In the genomic region with DNA sequence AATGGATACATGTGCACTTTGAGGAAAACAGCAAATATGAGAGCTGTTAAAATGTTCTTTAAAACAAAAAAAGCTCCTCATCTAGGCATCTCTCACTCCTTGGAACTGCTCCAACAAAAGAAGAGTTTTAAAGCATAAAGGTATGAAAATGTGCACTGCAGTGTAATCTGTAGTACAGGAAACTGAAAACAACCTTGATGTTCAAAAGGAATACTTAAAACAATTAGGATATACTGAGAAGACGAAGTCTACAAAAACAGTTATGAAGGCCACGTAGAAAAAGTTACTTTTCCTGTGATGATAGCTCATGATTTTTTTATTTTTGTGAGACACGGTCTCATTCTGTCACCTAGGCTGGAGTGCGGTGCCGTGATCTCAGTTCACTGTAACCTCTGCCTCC, we compare ENCODE assay signal across 34 cellular contexts.
"Had no signal": no experiment of that assay in that cellular context is flagged by ENCODE, and none has a peak within 500 bp of the region (broad histone marks: within the 10 kb centered on the region; RNA-seq: fewer than 3 reads in every experiment).

No MANE protein-coding gene starts in this region.

- H3K4me1 Mint-ChIP-seq: activated B cell treated with CpG ODN at 0.5 μM for 24 hours; activated CD4-positive, alpha-beta T cell treated with anti-CD3 and anti-CD28 coated beads, Interleukin-2, amount 10 ng/mL, durations not matched to agents 24 days and 14 days; activated naive CD8-positive, alpha-beta T cell treated with anti-CD3 and anti-CD28 coated beads, Interleukin-2, amount 10 ng/mL, durations not matched to agents 7 days and 5 days; central memory CD8-positive, alpha-beta T cell had no signal

- ATAC-seq: activated CD8-positive, alpha-beta T cell treated with anti-CD3 and anti-CD28 coated beads, Interleukin-2, amount 10 ng/mL, durations not matched to agents 7 days and 5 days; PC-3 had no signal

- H3K27ac ChIP-seq: ascending aorta, cardiac muscle cell, colonic mucosa, Peyer's patch, SJSA1, VCaP had no signal

- H3K4me3 ChIP-seq: ascending aorta, cardiac muscle cell, colonic mucosa, Peyer's patch, SJSA1 had no signal

- H3K27me3 Mint-ChIP-seq: activated B cell treated with CpG ODN at 0.5 μM for 24 hours; activated CD4-positive, alpha-beta T cell treated with anti-CD3 and anti-CD28 coated beads, Interleukin-2, amount 10 ng/mL, durations not matched to agents 24 days and 14 days; activated naive CD8-positive, alpha-beta T cell treated with anti-CD3 and anti-CD28 coated beads, Interleukin-2, amount 10 ng/mL, durations not matched to agents 7 days and 5 days; activated T-cell treated with anti-CD3 and anti-CD28 coated beads, Interleukin-2, amount 50 U/mL, for 24 hours; central memory CD8-positive, alpha-beta T cell had no signal

- H3K27me3 ChIP-seq: ascending aorta, cardiac muscle cell, colonic mucosa, Peyer's patch, SJSA1 had no signal

- H3K4me1 ChIP-seq: colonic mucosa, Peyer's patch had no signal

- H3K9me3 Mint-ChIP-seq: activated B cell treated with CpG ODN at 0.5 μM for 24 hours; activated CD4-positive, alpha-beta T cell treated with anti-CD3 and anti-CD28 coated beads, Interleukin-2, amount 10 ng/mL, durations not matched to agents 24 days and 14 days; activated naive CD8-positive, alpha-beta T cell treated with anti-CD3 and anti-CD28 coated beads, Interleukin-2, amount 10 ng/mL, durations not matched to agents 7 days and 5 days; activated T-cell treated with anti-CD3 and anti-CD28 coated beads, Interleukin-2, amount 50 U/mL, for 24 hours; activated T-helper 2 cell treated with anti-CD3 and anti-CD28 coated beads, Interferon-gamma antibody, Interleukin-2, Interleukin-4, amounts not matched to agents 10 μg/mL and 5 μg/mL and 100 μg/mL, durations not matched to agents 14 hours and 24 hours and 36 hours; central memory CD8-positive, alpha-beta T cell had no signal

- H3K4me3 Mint-ChIP-seq: activated B cell treated with CpG ODN at 0.5 μM for 24 hours; activated CD4-positive, alpha-beta T cell treated with anti-CD3 and anti-CD28 coated beads, Interleukin-2, amount 10 ng/mL, durations not matched to agents 24 days and 14 days; activated CD8-positive, alpha-beta T cell treated with anti-CD3 and anti-CD28 coated beads, Interleukin-2, amount 10 ng/mL, durations not matched to agents 7 days and 5 days; activated naive CD8-positive, alpha-beta T cell treated with anti-CD3 and anti-CD28 coated beads, Interleukin-2, amount 10 ng/mL, durations not matched to agents 7 days and 5 days; activated T-cell treated with anti-CD3 and anti-CD28 coated beads, Interleukin-2, amount 50 U/mL, for 24 hours; central memory CD8-positive, alpha-beta T cell had no signal

- DNase-seq: activated B cell treated with CpG ODN at 0.5 μM for 24 hours; activated CD4-positive, alpha-beta T cell treated with anti-CD3 and anti-CD28 coated beads, Interleukin-2, amount 10 ng/mL, durations not matched to agents 24 days and 14 days; activated CD4-positive, alpha-beta T cell treated with anti-CD3 and anti-CD28 coated beads, Interleukin-2, amount 50 U/mL, for 4 hours; activated CD4-positive, CD25-positive, alpha-beta regulatory T cell treated with anti-CD3 and anti-CD28 coated beads, Interleukin-2, amount 50 U/mL, for 72 hours; activated CD8-positive, alpha-beta T cell treated with anti-CD3 and anti-CD28 coated beads, Interleukin-2, amount 10 ng/mL, durations not matched to agents 7 days and 5 days; activated gamma-delta T cell; activated naive CD4-positive, alpha-beta T cell treated with Interleukin-2 at 50 U/mL for 16 hours; activated naive CD8-positive, alpha-beta T cell treated with anti-CD3 and anti-CD28 coated beads, Interleukin-2, amount 10 ng/mL, durations not matched to agents 7 days and 5 days; activated T-cell treated with anti-CD3 and anti-CD28 coated beads, Interleukin-2, amount 50 U/mL, for 24 hours; amygdala; colonic mucosa; Karpas-422; KBM-7; NCI-H1105; NCI-H1417 treated with DMSO at 0.1 percent for 48 hours; NCI-H2029; NCI-H2171 treated with DMSO at 0.1 percent for 48 hours; NCI-H226; NCI-H446 treated with DMSO at 0.1 percent for 48 hours; NCI-H524; NK-92 treated with Interleukin-12 subunit alpha and Interleukin-12 subunit beta, amount 100 ng/mL, for 24 hours; PC-3; Peyer's patch; RPMI8226; SHP77 treated with DMSO at 0.1 percent for 48 hours; SK-N-SH; T-helper 2 cell; T-helper 9 cell had no signal

- H3K36me3 ChIP-seq: colonic mucosa had no signal

- H3K9me3 ChIP-seq: ascending aorta, colonic mucosa, Peyer's patch, SJSA1, SK-N-SH had no signal

- H3K27ac Mint-ChIP-seq: activated B cell treated with CpG ODN at 0.5 μM for 24 hours; activated CD4-positive, alpha-beta T cell treated with anti-CD3 and anti-CD28 coated beads, Interleukin-2, amount 10 ng/mL, durations not matched to agents 24 days and 14 days; activated CD8-positive, alpha-beta T cell treated with anti-CD3 and anti-CD28 coated beads, Interleukin-2, amount 10 ng/mL, durations not matched to agents 7 days and 5 days; activated naive CD8-positive, alpha-beta T cell treated with anti-CD3 and anti-CD28 coated beads, Interleukin-2, amount 10 ng/mL, durations not matched to agents 7 days and 5 days; activated T-helper 2 cell treated with anti-CD3 and anti-CD28 coated beads, Interferon-gamma antibody, Interleukin-2, Interleukin-4, amounts not matched to agents 10 μg/mL and 5 μg/mL and 100 μg/mL, durations not matched to agents 14 hours and 24 hours and 36 hours had no signal
